In the genomic region with DNA sequence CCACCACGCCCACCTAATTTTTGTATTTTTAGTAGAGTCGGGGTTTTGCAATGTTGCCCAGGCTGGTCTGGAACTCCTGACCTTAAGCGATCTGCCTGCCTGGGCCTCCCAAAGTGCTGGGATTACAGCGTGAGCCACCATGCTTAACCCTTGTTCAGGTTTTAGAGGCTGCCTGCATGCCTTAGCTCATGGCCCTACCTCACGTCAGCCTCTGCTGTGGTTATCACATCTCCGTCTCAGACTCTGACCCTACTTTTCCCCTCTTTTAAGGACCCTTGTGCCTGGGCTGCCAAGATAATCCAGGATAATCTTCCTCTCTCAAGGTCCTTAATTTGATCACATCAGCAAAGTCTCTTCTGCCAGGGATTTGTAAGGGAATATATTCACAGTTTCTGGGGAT, we compare ENCODE assay signal across 16 cellular contexts.
"Had no signal": no experiment of that assay in that cellular context is flagged by ENCODE, and none has a peak within 500 bp of the region (broad histone marks: within the 10 kb centered on the region; RNA-seq: fewer than 3 reads in every experiment).

No MANE protein-coding gene starts in this region.

- H3K27me3 Mint-ChIP-seq: activated naive CD4-positive, alpha-beta T cell treated with anti-CD3 and anti-CD28 coated beads, Interleukin-2, amount 50 U/mL, for 24 hours had no signal

- ATAC-seq: body of pancreas, heart left ventricle, pancreas, psoas muscle, upper lobe of right lung had no signal

- H3K4me3 Mint-ChIP-seq: activated naive CD4-positive, alpha-beta T cell treated with anti-CD3 and anti-CD28 coated beads, Interleukin-2, amount 50 U/mL, for 24 hours; memory B cell; nephron progenitor cell had no signal

- DNase-seq: activated CD4-positive, alpha-beta T cell treated with anti-CD3 and anti-CD28 coated beads for 1 hour; activated gamma-delta T cell treated with Interleukin-2 at 50 U/mL for 16 hours; activated T-cell treated with anti-CD3 and anti-CD28 coated beads for 4 hours; anterior cingulate cortex; body of pancreas; heart left ventricle; nephron progenitor cell; pancreas; psoas muscle; stimulated activated CD4-positive, alpha-beta T cell treated with anti-CD3 and anti-CD28 coated beads, Interleukin-4, amount 100 ng/mL, for 24 hours; stimulated activated naive CD8-positive, alpha-beta T cell treated with anti-CD3 and anti-CD28 coated beads, Interleukin-15, Interleukin-2, amounts not matched to agents 100 U/mL and 50 U/mL, for 24 hours; upper lobe of right lung had no signal

- H3K27ac Mint-ChIP-seq: activated naive CD4-positive, alpha-beta T cell treated with anti-CD3 and anti-CD28 coated beads, Interleukin-2, amount 50 U/mL, for 24 hours; memory B cell; nephron progenitor cell had no signal

- H3K36me3 ChIP-seq: cardiac muscle cell, heart left ventricle, pancreas, right atrium auricular region, upper lobe of right lung had no signal

- H3K4me3 ChIP-seq: body of pancreas, cardiac muscle cell, heart left ventricle, pancreas, psoas muscle, right atrium auricular region, upper lobe of right lung had no signal

- H3K27me3 ChIP-seq: body of pancreas, cardiac muscle cell, heart left ventricle, pancreas, right atrium auricular region, upper lobe of right lung had no signal

- H3K4me1 Mint-ChIP-seq: activated naive CD4-positive, alpha-beta T cell treated with anti-CD3 and anti-CD28 coated beads, Interleukin-2, amount 50 U/mL, for 24 hours had no signal

- H3K9me3 ChIP-seq: body of pancreas, heart left ventricle, pancreas, psoas muscle, right atrium auricular region, upper lobe of right lung had no signal

- H3K27ac ChIP-seq: body of pancreas, cardiac muscle cell, heart left ventricle, pancreas, psoas muscle, right atrium auricular region, upper lobe of right lung had no signal

- H3K4me1 ChIP-seq: body of pancreas, heart left ventricle, pancreas, psoas muscle, right atrium auricular region, upper lobe of right lung had no signal

- H3K9me3 Mint-ChIP-seq: activated naive CD4-positive, alpha-beta T cell treated with anti-CD3 and anti-CD28 coated beads, Interleukin-2, amount 50 U/mL, for 24 hours; memory B cell; nephron progenitor cell had no signal

- H3K36me3 Mint-ChIP-seq: activated naive CD4-positive, alpha-beta T cell treated with anti-CD3 and anti-CD28 coated beads, Interleukin-2, amount 50 U/mL, for 24 hours had no signal
